In the genomic region with DNA sequence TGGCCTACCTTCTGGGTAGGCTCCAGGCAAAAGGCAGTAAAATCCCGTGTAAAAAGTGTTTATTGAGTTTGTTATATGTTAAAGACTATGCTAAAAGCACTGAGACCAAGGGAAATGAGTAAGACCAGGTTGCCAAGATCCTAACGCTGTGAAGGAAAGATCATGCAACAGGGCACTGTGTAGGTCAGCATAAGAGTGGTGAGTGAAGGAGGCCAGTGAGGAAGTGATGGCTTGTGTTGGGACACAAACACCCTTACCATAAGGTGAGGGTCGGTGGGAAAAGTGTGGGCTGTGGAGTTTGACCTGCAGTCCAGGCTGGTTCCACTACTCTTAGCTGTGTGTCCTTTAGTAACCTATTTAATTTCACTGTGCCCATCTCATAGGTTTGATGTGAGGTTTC, we compare ENCODE assay signal across 16 cellular contexts.
"Had no signal": no experiment of that assay in that cellular context is flagged by ENCODE, and none has a peak within 500 bp of the region (broad histone marks: within the 10 kb centered on the region; RNA-seq: fewer than 3 reads in every experiment).

No MANE protein-coding gene starts in this region.

- H3K27me3 ChIP-seq: body of pancreas, esophagus muscularis mucosa, tibial nerve, uterus had no signal

- H3K4me1 ChIP-seq: uterus had no signal

- H3K27ac ChIP-seq: body of pancreas, coronary artery, esophagus muscularis mucosa, lower lobe of right lung, tibial nerve had no signal

- H3K9me3 ChIP-seq: body of pancreas, esophagus muscularis mucosa, lower lobe of right lung, tibial nerve, uterus had no signal

- ATAC-seq: activated CD4-positive, alpha-beta T cell treated with anti-CD3 and anti-CD28 coated beads for 36 hours; body of pancreas; lower lobe of right lung; stimulated activated naive CD8-positive, alpha-beta T cell treated with anti-CD3 and anti-CD28 coated beads, Interleukin-15, Interleukin-2, amounts not matched to agents 100 U/mL and 50 U/mL, for 24 hours; WTC11 had no signal

- H3K4me3 ChIP-seq: body of pancreas, coronary artery, esophagus muscularis mucosa, lower lobe of right lung, tibial nerve, uterus had no signal

- H3K36me3 ChIP-seq: uterus had no signal

- DNase-seq: activated CD4-positive, alpha-beta T cell treated with anti-CD3 and anti-CD28 coated beads for 36 hours; activated CD4-positive, alpha-beta T cell treated with anti-CD3 and anti-CD28 coated beads, Interleukin-2, amount 50 U/mL, for 48 hours; activated gamma-delta T cell treated with Interleukin-2 at 50 U/mL for 16 hours; amygdala; body of pancreas; central memory CD4-positive, alpha-beta T cell; effector CD4-positive, alpha-beta T cell; left cardiac atrium; lower lobe of right lung; stimulated activated naive CD8-positive, alpha-beta T cell treated with anti-CD3 and anti-CD28 coated beads, Interleukin-15, Interleukin-2, amounts not matched to agents 100 U/mL and 50 U/mL, for 24 hours; substantia nigra; uterus had no signal
